Comparison of ENCODE assay signal across 13 cellular contexts in the genomic region with DNA sequence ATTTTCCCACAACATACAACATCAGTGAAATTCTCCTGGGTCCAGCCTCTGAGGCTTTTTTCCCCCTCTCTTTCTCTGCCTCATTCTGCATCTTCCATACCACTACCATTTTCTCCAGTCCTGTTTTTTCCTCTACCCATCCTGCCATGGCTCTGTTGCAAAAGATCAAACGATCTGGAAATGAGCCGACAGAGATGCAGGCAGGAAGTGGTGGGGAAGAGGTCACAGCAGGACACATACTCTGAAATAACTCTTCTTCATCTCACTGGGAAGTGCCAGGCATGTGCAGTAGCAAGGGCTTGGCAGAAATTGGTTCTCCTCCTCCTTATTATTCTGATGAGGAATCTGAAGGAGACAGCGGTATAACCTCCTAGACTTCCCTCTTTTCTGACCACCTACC.
DNase-seq lines count a peak whose midpoint lies in the region; ATAC-seq and TF ChIP-seq lines count a peak whose summit lies in the region.
"Had no signal": no experiment of that assay in that cellular context is flagged by ENCODE, and none has a peak within 500 bp of the region (broad histone marks: within the 10 kb centered on the region; RNA-seq: fewer than 3 reads in every experiment).

No MANE protein-coding gene starts in this region.

- intact Hi-C loops in transverse colon (cut with DNase I; ENCODE audit: low total_unique reads): no loop called here

- H2AFZ ChIP-seq in Karpas-422 (ENCODE audit: low read length): no peak overlapping the region

- H3K27me3 ChIP-seq in Karpas-422 (ENCODE audit: low read length) (no peaks in the 10 kb centered on the region), mesendoderm (ENCODE audit: insufficient read depth, low read length, poor library complexity) (no peaks in the 10 kb centered on the region), right atrium auricular region (no peaks in the 10 kb centered on the region), transverse colon (no peaks in the 10 kb centered on the region)
- H3K27me3 ChIP-seq: neutrophil had no signal

- DNase-seq in EL (peak; percentile 51), Karpas-422 (peak; percentile 6), WTC11 (ENCODE audit: low spot score) (no peak), mesendoderm (peak; percentile 59), right atrium auricular region (ENCODE audit: low spot score) (no peak), transverse colon (no peak)
- DNase-seq: Caco-2, NCI-H187 treated with DMSO at 0.1 percent for 48 hours, NCI-H774, small intestine had no signal

- no CpG with 5 or more reads among the region's 3 CpGs for WGBS in mesendoderm (ENCODE audit: extremely low coverage, insufficient coverage, low lambda C conversion rate)
- WGBS in transverse colon (ENCODE audit: low coverage in 1 of 2), 2 donors: 31% methylated on average over 3 of the region's 3 CpGs; no CpG with 5 or more reads in 1 of the 2 donors

- H2AK5ac ChIP-seq in mesendoderm (ENCODE audit: low read length): no peak overlapping the region

- no peaks in the 10 kb centered on the region for H3K9me2 ChIP-seq in Karpas-422 (replicated peaks; ENCODE audit: insufficient read depth, low read length)

- H3K4me3 Mint-ChIP-seq in WTC11: no peak overlapping the region
- H3K4me3 Mint-ChIP-seq: IgD-negative memory B cell had no signal

- no peak overlapping the region for H2BK5ac ChIP-seq in mesendoderm (ENCODE audit: low read length)

- in situ Hi-C loops in transverse colon (cut with MboI; ENCODE audit: low pct_ligation_motif_present in 1 of 4, low pct_unique_long_range_greater_than_20kb in 1 of 4, low sequenced_read_pairs in 3 of 4): loop anchor here in 1 of 4 donors (25.0 kb wide), 1 partner anchor 381 kb away; no protein-coding TSS in a partner anchor

- H3K4me2 ChIP-seq in Karpas-422 (ENCODE audit: low read depth, low read length, poor library complexity, severe bottlenecking) (no peak overlapping the region), mesendoderm (ENCODE audit: low read length) (no peak overlapping the region)

- no peak overlapping the region for H4K8ac ChIP-seq in mesendoderm (ENCODE audit: low read depth, low read length)

- H3K27ac Mint-ChIP-seq in WTC11: no peak overlapping the region

- H4K20me1 ChIP-seq in Karpas-422 (ENCODE audit: insufficient read depth, low read depth, low read length): no peaks in the 10 kb centered on the region

- peaks cover 6% of the 10 kb centered on the region; the same call in 1 of the 2 replicates for H3K36me3 Mint-ChIP-seq in WTC11
- H3K36me3 Mint-ChIP-seq: IgD-negative memory B cell had no signal

- H3K4me3 ChIP-seq in Karpas-422 (ENCODE audit: low read length) (no peak overlapping the region), mesendoderm (ENCODE audit: low read length) (no peak overlapping the region), right atrium auricular region (no peak overlapping the region), transverse colon (no peak overlapping the region)

- H3K4ac ChIP-seq in mesendoderm (ENCODE audit: low read depth, low read length): no peak overlapping the region

- H3K27ac ChIP-seq in Karpas-422 (ENCODE audit: low read length) (no peak overlapping the region), mesendoderm (ENCODE audit: low read depth, low read length) (no peak overlapping the region), right atrium auricular region (no peak overlapping the region), transverse colon (no peak overlapping the region)
- H3K27ac ChIP-seq: neutrophil had no signal

- no peak overlapping the region for H3K18ac ChIP-seq in mesendoderm (ENCODE audit: low read length)

- CTCF ChIA-PET in WTC11 (lab: Charles Lee): interaction anchor here (0.6 to 2.0 kb wide), 5 partner anchors 19 to 346 kb away, joined by 3 to 21 read pairs (median 6); no protein-coding TSS in a partner anchor

- TF ChIP-seq CTCF in WTC11 (IDR thresholded peaks at IDR 0.05) (no peak), right atrium auricular region (IDR thresholded peaks at IDR 0.05) (no peak), transverse colon (IDR thresholded peaks at IDR 0.05) (no peak)

- ATAC-seq in WTC11 (no peak), GM19035 (IDR thresholded peaks at IDR 0.05; ENCODE audit: unreplicated experiment) (no peak)

- no peak overlapping the region for H3K23ac ChIP-seq in mesendoderm (ENCODE audit: low read length)

- H3K79me1 ChIP-seq in mesendoderm (ENCODE audit: low read length): no peaks in the 10 kb centered on the region

- no peak for TF ChIP-seq POLR2A in transverse colon (IDR thresholded peaks at IDR 0.05)

- H3K36me3 ChIP-seq in Karpas-422 (ENCODE audit: insufficient read depth, low read length) (no peaks in the 10 kb centered on the region), mesendoderm (ENCODE audit: control insufficient read depth, insufficient read depth, low read length) (no peaks in the 10 kb centered on the region), right atrium auricular region (no peaks in the 10 kb centered on the region), transverse colon (no peaks in the 10 kb centered on the region)
- H3K36me3 ChIP-seq: neutrophil had no signal

- peaks cover 9% of the 10 kb centered on the region for H3K9me3 Mint-ChIP-seq in WTC11
- H3K9me3 Mint-ChIP-seq: IgD-negative memory B cell had no signal

- no peak overlapping the region for H3K56ac ChIP-seq in mesendoderm (ENCODE audit: low read length)

- H3K4me1 ChIP-seq in Karpas-422 (ENCODE audit: low read length) (no peaks in the 10 kb centered on the region), mesendoderm (ENCODE audit: control insufficient read depth, low read depth, low read length) (peaks cover 13% of the 10 kb centered on the region), right atrium auricular region (no peaks in the 10 kb centered on the region), transverse colon (no peaks in the 10 kb centered on the region)
- H3K4me1 ChIP-seq: Caco-2 had no signal

- no peak overlapping the region for H3K9ac ChIP-seq in Karpas-422 (ENCODE audit: low read length)
- H3K9ac ChIP-seq in mesendoderm (ENCODE audit: low read length): no peak overlapping the region

- no peak overlapping the region for H2BK120ac ChIP-seq in mesendoderm (ENCODE audit: low read depth, low read length)

- POLR2A ChIA-PET in WTC11 (lab: Charles Lee): no interaction called here

- H3K79me2 ChIP-seq in Karpas-422 (ENCODE audit: low read length): no peaks in the 10 kb centered on the region
- no peaks in the 10 kb centered on the region for H3K79me2 ChIP-seq in mesendoderm (ENCODE audit: control insufficient read depth, insufficient read depth, low read length)

- H3K9me3 ChIP-seq in Karpas-422 (ENCODE audit: low read length) (no peaks in the 10 kb centered on the region), right atrium auricular region (no peaks in the 10 kb centered on the region), transverse colon (no peaks in the 10 kb centered on the region)
- H3K9me3 ChIP-seq: Caco-2, neutrophil had no signal

- H3K27me3 Mint-ChIP-seq in WTC11 (ENCODE audit: low read depth): peaks cover 5% of the 10 kb centered on the region
- H3K27me3 Mint-ChIP-seq: IgD-negative memory B cell had no signal

- no peak overlapping the region for H4K5ac ChIP-seq in mesendoderm (ENCODE audit: low read length)

- TF ChIP-seq EP300 in transverse colon (IDR thresholded peaks at IDR 0.05; ENCODE audit: low read depth): no peak

- H2BK15ac ChIP-seq in mesendoderm (replicated peaks; ENCODE audit: low read depth): no peak overlapping the region

- peaks cover 20% of the 10 kb centered on the region for H3K4me1 Mint-ChIP-seq in WTC11
- H3K4me1 Mint-ChIP-seq: IgD-negative memory B cell had no signal

TF ChIP-seq in WTC11, 78 proteins besides CTCF, POLR2A, EP300 and RAD21:
- TF ChIP-seq PRRX2 (CRISPR knock-in tag; IDR thresholded peaks at IDR 0.05): no peak
- TF ChIP-seq, protein P1, sequence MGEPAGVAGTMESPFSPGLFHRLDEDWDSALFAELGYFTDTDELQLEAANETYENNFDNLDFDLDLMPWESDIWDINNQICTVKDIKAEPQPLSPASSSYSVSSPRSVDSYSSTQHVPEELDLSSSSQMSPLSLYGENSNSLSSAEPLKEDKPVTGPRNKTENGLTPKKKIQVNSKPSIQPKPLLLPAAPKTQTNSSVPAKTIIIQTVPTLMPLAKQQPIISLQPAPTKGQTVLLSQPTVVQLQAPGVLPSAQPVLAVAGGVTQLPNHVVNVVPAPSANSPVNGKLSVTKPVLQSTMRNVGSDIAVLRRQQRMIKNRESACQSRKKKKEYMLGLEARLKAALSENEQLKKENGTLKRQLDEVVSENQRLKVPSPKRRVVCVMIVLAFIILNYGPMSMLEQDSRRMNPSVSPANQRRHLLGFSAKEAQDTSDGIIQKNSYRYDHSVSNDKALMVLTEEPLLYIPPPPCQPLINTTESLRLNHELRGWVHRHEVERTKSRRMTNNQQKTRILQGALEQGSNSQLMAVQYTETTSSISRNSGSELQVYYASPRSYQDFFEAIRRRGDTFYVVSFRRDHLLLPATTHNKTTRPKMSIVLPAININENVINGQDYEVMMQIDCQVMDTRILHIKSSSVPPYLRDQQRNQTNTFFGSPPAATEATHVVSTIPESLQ (CRISPR knock-in tag; IDR thresholded peaks at IDR 0.05): no peak
- TF ChIP-seq, protein P2, sequence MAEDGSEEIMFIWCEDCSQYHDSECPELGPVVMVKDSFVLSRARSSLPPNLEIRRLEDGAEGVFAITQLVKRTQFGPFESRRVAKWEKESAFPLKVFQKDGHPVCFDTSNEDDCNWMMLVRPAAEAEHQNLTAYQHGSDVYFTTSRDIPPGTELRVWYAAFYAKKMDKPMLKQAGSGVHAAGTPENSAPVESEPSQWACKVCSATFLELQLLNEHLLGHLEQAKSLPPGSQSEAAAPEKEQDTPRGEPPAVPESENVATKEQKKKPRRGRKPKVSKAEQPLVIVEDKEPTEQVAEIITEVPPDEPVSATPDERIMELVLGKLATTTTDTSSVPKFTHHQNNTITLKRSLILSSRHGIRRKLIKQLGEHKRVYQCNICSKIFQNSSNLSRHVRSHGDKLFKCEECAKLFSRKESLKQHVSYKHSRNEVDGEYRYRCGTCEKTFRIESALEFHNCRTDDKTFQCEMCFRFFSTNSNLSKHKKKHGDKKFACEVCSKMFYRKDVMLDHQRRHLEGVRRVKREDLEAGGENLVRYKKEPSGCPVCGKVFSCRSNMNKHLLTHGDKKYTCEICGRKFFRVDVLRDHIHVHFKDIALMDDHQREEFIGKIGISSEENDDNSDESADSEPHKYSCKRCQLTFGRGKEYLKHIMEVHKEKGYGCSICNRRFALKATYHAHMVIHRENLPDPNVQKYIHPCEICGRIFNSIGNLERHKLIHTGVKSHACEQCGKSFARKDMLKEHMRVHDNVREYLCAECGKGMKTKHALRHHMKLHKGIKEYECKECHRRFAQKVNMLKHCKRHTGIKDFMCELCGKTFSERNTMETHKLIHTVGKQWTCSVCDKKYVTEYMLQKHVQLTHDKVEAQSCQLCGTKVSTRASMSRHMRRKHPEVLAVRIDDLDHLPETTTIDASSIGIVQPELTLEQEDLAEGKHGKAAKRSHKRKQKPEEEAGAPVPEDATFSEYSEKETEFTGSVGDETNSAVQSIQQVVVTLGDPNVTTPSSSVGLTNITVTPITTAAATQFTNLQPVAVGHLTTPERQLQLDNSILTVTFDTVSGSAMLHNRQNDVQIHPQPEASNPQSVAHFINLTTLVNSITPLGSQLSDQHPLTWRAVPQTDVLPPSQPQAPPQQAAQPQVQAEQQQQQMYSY (CRISPR knock-in tag; IDR thresholded peaks at IDR 0.05): peak; percentile 70

Comparison
In these comparisons a context has a peak if more than half of its experiments do, and no peak if none do; other contexts are left out.
1. DNase-seq: peak in EL (single experiment), Karpas-422 (single experiment) and mesendoderm (single experiment); none in WTC11 (single experiment), right atrium auricular region (single experiment) and transverse colon (single experiment).